23 cellular contexts compared by ENCODE assay signal in genomic region chr13:37984357-37984756, GRCh38.
DNase-seq lines count a peak whose midpoint lies in the region; ATAC-seq and TF ChIP-seq lines count a peak whose summit lies in the region.
"Had no signal": no experiment of that assay in that cellular context is flagged by ENCODE, and none has a peak within 500 bp of the region (broad histone marks: within the 10 kb centered on the region; RNA-seq: fewer than 3 reads in every experiment).

No MANE protein-coding gene starts in this region.

- no peak overlapping the region for H2AFZ ChIP-seq in SK-N-SH (ENCODE audit: low read depth)

- no peaks in the 10 kb centered on the region for H3K9me3 Mint-ChIP-seq in type B pancreatic cell
- H3K9me3 Mint-ChIP-seq: stimulated activated naive CD8-positive, alpha-beta T cell treated with anti-CD3 and anti-CD28 coated beads, Interleukin-15, Interleukin-2, amounts not matched to agents 100 ng/mL and 50 ng/mL, for 24 hours had no signal

- no peak for TF ChIP-seq EP300 in SK-N-SH (IDR thresholded peaks at IDR 0.05; ENCODE audit: borderline replicate concordance in 1 of 2, low read depth in 1 of 2, low read length in 1 of 2)

- H3F3A ChIP-seq in SK-N-SH (replicated peaks; ENCODE audit: insufficient read depth) = no peaks in the 10 kb centered on the region

- no peaks in the 10 kb centered on the region for H3K36me3 Mint-ChIP-seq in type B pancreatic cell
- H3K36me3 Mint-ChIP-seq: CD8-positive, alpha-beta T cell had no signal

- POLR2A ChIA-PET in SK-N-SH (lab: Yijun Ruan, JAX) = no interaction called here

- H3K4me3 ChIP-seq in SK-N-SH (ENCODE audit: low read depth in 2 of 2, low read length in 1 of 2) (peak overlapping the region in 1 of 2 experiments; percentile 36; a peak in 1 of 4 replicates), NT2/D1 (ENCODE audit: insufficient read length, low read depth) (no peak overlapping the region), fibroblast of mammary gland (ENCODE audit: control insufficient read depth, low read depth, low read length) (no peak overlapping the region)
- H3K4me3 ChIP-seq: SJSA1 had no signal

- H3K27me3 Mint-ChIP-seq in type B pancreatic cell = no peaks in the 10 kb centered on the region
- H3K27me3 Mint-ChIP-seq: central memory CD8-positive, alpha-beta T cell; stimulated activated naive CD8-positive, alpha-beta T cell treated with anti-CD3 and anti-CD28 coated beads, Interleukin-15, Interleukin-2, amounts not matched to agents 100 ng/mL and 50 ng/mL, for 24 hours had no signal

- TF ChIP-seq RAD21 in SK-N-SH (IDR thresholded peaks at IDR 0.05; ENCODE audit: low read length) = no peak

- H3K36me3 ChIP-seq in SK-N-SH (replicated peaks in 1 of 2; ENCODE audit: control insufficient read depth in 1 of 2, insufficient read depth in 2 of 2, low read length in 1 of 2) (no peaks in the 10 kb centered on the region), NT2/D1 (ENCODE audit: insufficient read depth, insufficient read length, low read length) (no peaks in the 10 kb centered on the region)
- H3K36me3 ChIP-seq: SJSA1 had no signal

- H3K27ac ChIP-seq in SK-N-SH (ENCODE audit: low read depth in 2 of 2, low read length in 1 of 2) = no peak overlapping the region
- H3K27ac ChIP-seq: SJSA1 had no signal

- CTCF ChIA-PET in SK-N-SH (lab: Yijun Ruan, JAX) = no interaction called here

- H3K9ac ChIP-seq in SK-N-SH (no peak overlapping the region), NT2/D1 (ENCODE audit: insufficient read length, low read depth) (no peak overlapping the region)

- TF ChIP-seq CTCF in SK-N-SH (IDR thresholded peaks at IDR 0.05) (peak; percentile 29), fibroblast of mammary gland (conservative IDR thresholded peaks at IDR 0.05; ENCODE audit: control insufficient read depth, insufficient read depth, low read depth, low read length) (no peak), type B pancreatic cell (conservative IDR thresholded peaks at IDR 0.05) (peak; percentile 45)

- no peaks in the 10 kb centered on the region for H3K4me1 Mint-ChIP-seq in type B pancreatic cell (ENCODE audit: unreplicated experiment)
- H3K4me1 Mint-ChIP-seq: central memory CD8-positive, alpha-beta T cell had no signal

- H3K27ac Mint-ChIP-seq in type B pancreatic cell = no peak overlapping the region
- H3K27ac Mint-ChIP-seq: CD8-positive, alpha-beta T cell; stimulated activated naive CD8-positive, alpha-beta T cell treated with anti-CD3 and anti-CD28 coated beads, Interleukin-15, Interleukin-2, amounts not matched to agents 100 ng/mL and 50 ng/mL, for 24 hours had no signal

- no peak overlapping the region for H3K4me3 Mint-ChIP-seq in type B pancreatic cell
- H3K4me3 Mint-ChIP-seq: CD8-positive, alpha-beta T cell; central memory CD8-positive, alpha-beta T cell; stimulated activated naive CD8-positive, alpha-beta T cell treated with anti-CD3 and anti-CD28 coated beads, Interleukin-15, Interleukin-2, amounts not matched to agents 100 ng/mL and 50 ng/mL, for 24 hours had no signal

- H3K9me2 ChIP-seq in SK-N-SH = no peaks in the 10 kb centered on the region

- ATAC-seq in SK-N-SH treated with all-trans-retinoic acid at 6 μM for 48 hours (no peak), GM21529 (IDR thresholded peaks at IDR 0.05; ENCODE audit: unreplicated experiment) (no peak), HG02981 (IDR thresholded peaks at IDR 0.05; ENCODE audit: unreplicated experiment) (no peak)
- ATAC-seq: CD8-positive, alpha-beta T cell; left ventricle myocardium superior; sciatic nerve had no signal

- 42% methylated on average over 6 of the region's 6 CpGs for WGBS in SK-N-SH (ENCODE audit: low lambda C conversion rate)

- H4K20me1 ChIP-seq in SK-N-SH (ENCODE audit: insufficient read depth) = no peaks in the 10 kb centered on the region

- H3K27me3 ChIP-seq in SK-N-SH (ENCODE audit: insufficient read depth) = no peaks in the 10 kb centered on the region
- H3K27me3 ChIP-seq in NT2/D1 (ENCODE audit: insufficient read depth, insufficient read length) = no peaks in the 10 kb centered on the region
- H3K27me3 ChIP-seq: SJSA1 had no signal

- H3K4me1 ChIP-seq in SK-N-SH (ENCODE audit: control insufficient read depth in 1 of 2, insufficient read depth in 2 of 2, low read depth in 1 of 2, low read length in 1 of 2) = no peaks in the 10 kb centered on the region; a peak in 1 of 4 replicates
- H3K4me1 ChIP-seq in NT2/D1 (ENCODE audit: insufficient read depth, insufficient read length) = no peaks in the 10 kb centered on the region
- H3K4me1 ChIP-seq: SJSA1 had no signal

- no peak for DNase-seq in SK-N-SH
- peak; percentile 20 for DNase-seq in NT2/D1 (ENCODE audit: low read depth, low spot score)
- DNase-seq in fibroblast of mammary gland (ENCODE audit: low read depth) = peak; percentile 0
- DNase-seq in type B pancreatic cell (ENCODE audit: extremely low spot score, unreplicated experiment) = no peak
- DNase-seq in NCI-H345 (lab: John Stamatoyannopoulos, UW) = no peak
- DNase-seq: ACHN; activated effector memory CD4-positive, alpha-beta T cell treated with anti-CD3 and anti-CD28 coated beads, Interleukin-2, amount 50 U/mL, for 16 hours; CD8-positive, alpha-beta T cell; effector memory CD4-positive, alpha-beta T cell; foreskin fibroblast; GOT3; Karpas-422; left ventricle myocardium superior; NCI-H1436; OCI-M1; T1000 had no signal

- H3K79me2 ChIP-seq in SK-N-SH (ENCODE audit: insufficient read depth) = no peaks in the 10 kb centered on the region

- H3K4me2 ChIP-seq in SK-N-SH = no peak overlapping the region

- no peaks in the 10 kb centered on the region for H3K9me3 ChIP-seq in SK-N-SH
- no peaks in the 10 kb centered on the region for H3K9me3 ChIP-seq in NT2/D1 (ENCODE audit: insufficient read depth, low read length)
- H3K9me3 ChIP-seq: SJSA1 had no signal

TF ChIP-seq in SK-N-SH, 30 proteins besides CTCF, POLR2A, EP300 and RAD21:
- TF ChIP-seq EZH2phosphoT487 (IDR thresholded peaks at IDR 0.05; ENCODE audit: borderline replicate concordance, low read depth) (no peak), GATA2 (CRISPR knock-in tag; IDR thresholded peaks at IDR 0.05) (no peak), TCF12 (IDR thresholded peaks at IDR 0.05) (no peak), MEF2A (IDR thresholded peaks at IDR 0.05; ENCODE audit: borderline replicate concordance, low read depth) (no peak), RXRA (IDR thresholded peaks at IDR 0.05; ENCODE audit: borderline replicate concordance, low read depth) (no peak)

TF ChIP-seq in SK-N-SH treated with all-trans-retinoic acid at 6 μM for 48 hours, 23 proteins besides CTCF, POLR2A, EP300 and RAD21:
- TF ChIP-seq ARNTL (CRISPR knock-in tag; IDR thresholded peaks at IDR 0.05; ENCODE audit: borderline replicate concordance, low read depth) (no peak), CREB5 (CRISPR knock-in tag; IDR thresholded peaks at IDR 0.05; ENCODE audit: low read depth) (no peak), ISL1 (CRISPR knock-in tag; IDR thresholded peaks at IDR 0.05) (no peak), GLIS3 (CRISPR knock-in tag; IDR thresholded peaks at IDR 0.05) (no peak), ZNF8 (CRISPR knock-in tag; IDR thresholded peaks at IDR 0.05) (no peak), OSR1 (CRISPR knock-in tag; IDR thresholded peaks at IDR 0.05) (no peak), ZFP30 (CRISPR knock-in tag; IDR thresholded peaks at IDR 0.05) (no peak), BACH2 (CRISPR knock-in tag; IDR thresholded peaks at IDR 0.05; ENCODE audit: borderline replicate concordance) (no peak), ZFP3 (CRISPR knock-in tag; IDR thresholded peaks at IDR 0.05) (no peak)

Comparison
In these comparisons a context has a peak if more than half of its experiments do, and no peak if none do; other contexts are left out.
1. DNase-seq: peak in NT2/D1 (single experiment) and fibroblast of mammary gland (single experiment); none in SK-N-SH (single experiment), type B pancreatic cell (single experiment) and NCI-H345 (single experiment).